ENCODE assay signal across 16 cellular contexts in genomic region chr9:15584383-15584782, GRCh38. TPM values are rescaled to one million over a fixed set of nuclear protein-coding genes. Genes with fewer than 3 reads are reported as not detected.
A peak's percentile ranks its signal among the peaks of the same experiment; 100 is the strongest.
DNase-seq lines count a peak whose midpoint lies in the region; ATAC-seq and TF ChIP-seq lines count a peak whose summit lies in the region.
"Had no signal": no experiment of that assay in that cellular context is flagged by ENCODE, and none has a peak within 500 bp of the region (broad histone marks: within the 10 kb centered on the region; RNA-seq: fewer than 3 reads in every experiment).

No MANE protein-coding gene starts in this region.

- H3K23ac ChIP-seq in neuronal stem cell (ENCODE audit: low read depth, low read length, poor library complexity) = no peak overlapping the region

- peaks cover 10% of the 10 kb centered on the region for H3K4me1 Mint-ChIP-seq in activated T-helper 17 cell treated with anti-CD3 and anti-CD28 coated beads, Interleukin-2, amount 50 U/mL, for 72 hours
- no peaks in the 10 kb centered on the region for H3K4me1 Mint-ChIP-seq in activated CD4-positive, alpha-beta T cell treated with anti-CD3 and anti-CD28 coated beads, Interleukin-2, amount 10 ng/mL, durations not matched to agents 24 days and 14 days

- TF ChIP-seq EP300 in esophagus muscularis mucosa (IDR thresholded peaks at IDR 0.05) = no peak

- no peaks in the 10 kb centered on the region for H3K36me3 Mint-ChIP-seq in activated T-helper 17 cell treated with anti-CD3 and anti-CD28 coated beads, Interleukin-2, amount 50 U/mL, for 72 hours (ENCODE audit: low read depth)
- no peaks in the 10 kb centered on the region for H3K36me3 Mint-ChIP-seq in activated CD4-positive, alpha-beta T cell treated with anti-CD3 and anti-CD28 coated beads, Interleukin-2, amount 10 ng/mL, durations not matched to agents 24 days and 14 days (ENCODE audit: low read depth)
- H3K36me3 Mint-ChIP-seq: CD4-positive, alpha-beta memory T cell had no signal

- H4K20me1 ChIP-seq in KMS-11 (ENCODE audit: insufficient read depth) = no peaks in the 10 kb centered on the region

- peak overlapping the region; percentile 82 for H4K8ac ChIP-seq in neuronal stem cell (ENCODE audit: low read depth, low read length)

- H3K4ac ChIP-seq in neuronal stem cell (ENCODE audit: low read length) = no peak overlapping the region

- no peaks in the 10 kb centered on the region for H3K9me3 Mint-ChIP-seq in activated T-helper 17 cell treated with anti-CD3 and anti-CD28 coated beads, Interleukin-2, amount 50 U/mL, for 72 hours
- H3K9me3 Mint-ChIP-seq in activated CD4-positive, alpha-beta T cell treated with anti-CD3 and anti-CD28 coated beads, Interleukin-2, amount 10 ng/mL, durations not matched to agents 24 days and 14 days = peaks cover 4% of the 10 kb centered on the region

- no peak for TF ChIP-seq POLR2A in esophagus muscularis mucosa (IDR thresholded peaks at IDR 0.05; ENCODE audit: low read depth)

- H3K36me3 ChIP-seq in KMS-11 (ENCODE audit: insufficient read depth) (no peaks in the 10 kb centered on the region), neuronal stem cell (replicated peaks in 1 of 2; ENCODE audit: control insufficient read depth in 2 of 2, insufficient read depth in 2 of 2, low read length in 2 of 2) (no peaks in the 10 kb centered on the region), thymus (ENCODE audit: control insufficient read depth, insufficient read depth) (peaks cover 3% of the 10 kb centered on the region), esophagus muscularis mucosa (no peaks in the 10 kb centered on the region), heart right ventricle (peaks cover 0 to 4% (median 0%) of the 10 kb centered on the region in 9 donors)

- peak overlapping the region; percentile 28 for H3K4me3 Mint-ChIP-seq in activated T-helper 17 cell treated with anti-CD3 and anti-CD28 coated beads, Interleukin-2, amount 50 U/mL, for 72 hours
- no peak overlapping the region for H3K4me3 Mint-ChIP-seq in activated CD4-positive, alpha-beta T cell treated with anti-CD3 and anti-CD28 coated beads, Interleukin-2, amount 10 ng/mL, durations not matched to agents 24 days and 14 days
- H3K4me3 Mint-ChIP-seq: H9 had no signal

- no peak overlapping the region for H4K91ac ChIP-seq in neuronal stem cell (ENCODE audit: low read depth, low read length, poor library complexity)

- H3K27ac ChIP-seq in KMS-11 = peak overlapping the region; percentile 3; the same call in 1 of the 2 replicates
- H3K27ac ChIP-seq in neuronal stem cell (replicated peaks; ENCODE audit: low read length) = no peak overlapping the region
- H3K27ac ChIP-seq in thymus (ENCODE audit: low read depth) = peak overlapping the region; percentile 80
- H3K27ac ChIP-seq in esophagus muscularis mucosa (replicated peaks in 1 of 4) = no peak overlapping the region
- H3K27ac ChIP-seq in heart right ventricle = no peak overlapping the region

- H3K27me3 ChIP-seq in KMS-11 (ENCODE audit: insufficient read depth, low read depth) (no peaks in the 10 kb centered on the region), neuronal stem cell (ENCODE audit: control insufficient read depth in 3 of 3, insufficient read depth in 3 of 3, low read depth in 1 of 3, low read length in 3 of 3) (no peaks in the 10 kb centered on the region), thymus (ENCODE audit: control insufficient read depth, insufficient read depth) (no peaks in the 10 kb centered on the region), esophagus muscularis mucosa (no peaks in the 10 kb centered on the region), heart right ventricle (no peaks in the 10 kb centered on the region)

- H3K9me3 ChIP-seq in neuronal stem cell (replicated peaks in 1 of 2; ENCODE audit: control insufficient read depth in 2 of 2, insufficient read depth in 1 of 2, low read depth in 1 of 2, low read length in 2 of 2) (no peaks in the 10 kb centered on the region), thymus (ENCODE audit: control insufficient read depth) (no peaks in the 10 kb centered on the region), esophagus muscularis mucosa (no peaks in the 10 kb centered on the region), heart right ventricle (no peaks in the 10 kb centered on the region)

- H3K9ac ChIP-seq in KMS-11 (no peak overlapping the region), neuronal stem cell (ENCODE audit: low read depth, low read length, poor library complexity) (no peak overlapping the region)

- WGBS in neuronal stem cell (ENCODE audit: extremely low coverage in 2 of 2, insufficient read length in 2 of 2, insufficient replicate concordance in 1 of 2), 2 donors = no CpG with 5 or more reads among the region's 3 CpGs
- WGBS in thymus = 66% methylated on average over 3 of the region's 3 CpGs
- WGBS in esophagus muscularis mucosa = 93% methylated on average over 3 of the region's 3 CpGs
- WGBS in heart right ventricle, 2 donors = 91 to 98% methylated on average over 3 of the region's 3 CpGs

- H3K18ac ChIP-seq in neuronal stem cell (ENCODE audit: low read length) = no peak overlapping the region

- peak overlapping the region; percentile 62 for H3K27ac Mint-ChIP-seq in activated T-helper 17 cell treated with anti-CD3 and anti-CD28 coated beads, Interleukin-2, amount 50 U/mL, for 72 hours
- H3K27ac Mint-ChIP-seq in activated CD4-positive, alpha-beta T cell treated with anti-CD3 and anti-CD28 coated beads, Interleukin-2, amount 10 ng/mL, durations not matched to agents 24 days and 14 days = no peak overlapping the region

- H3K4me1 ChIP-seq in KMS-11 (ENCODE audit: low read depth, poor library complexity, severe bottlenecking) = peaks cover 19% of the 10 kb centered on the region
- no peaks in the 10 kb centered on the region for H3K4me1 ChIP-seq in neuronal stem cell (ENCODE audit: control insufficient read depth in 2 of 2, insufficient read depth in 1 of 2, low read depth in 1 of 2, low read length in 2 of 2)
- H3K4me1 ChIP-seq in thymus (ENCODE audit: control insufficient read depth, insufficient read depth, low read length) = peaks cover 16% of the 10 kb centered on the region
- H3K4me1 ChIP-seq in esophagus muscularis mucosa = no peaks in the 10 kb centered on the region
- H3K4me1 ChIP-seq in heart right ventricle = no peaks in the 10 kb centered on the region

- H3K27me3 Mint-ChIP-seq in activated T-helper 17 cell treated with anti-CD3 and anti-CD28 coated beads, Interleukin-2, amount 50 U/mL, for 72 hours = no peaks in the 10 kb centered on the region
- no peaks in the 10 kb centered on the region for H3K27me3 Mint-ChIP-seq in activated CD4-positive, alpha-beta T cell treated with anti-CD3 and anti-CD28 coated beads, Interleukin-2, amount 10 ng/mL, durations not matched to agents 24 days and 14 days
- H3K27me3 Mint-ChIP-seq: CD4-positive, alpha-beta memory T cell had no signal

- H2BK120ac ChIP-seq in neuronal stem cell (ENCODE audit: low read depth, low read length) = no peak overlapping the region

- no peak overlapping the region for H2BK15ac ChIP-seq in neuronal stem cell (ENCODE audit: low read length)

- no peaks in the 10 kb centered on the region for H3K79me1 ChIP-seq in neuronal stem cell (ENCODE audit: low read depth, low read length)

- no peak overlapping the region for H3K4me3 ChIP-seq in KMS-11 (IDR thresholded peaks at IDR 0.05; ENCODE audit: insufficient read depth, low read depth, low read length)
- no peak overlapping the region for H3K4me3 ChIP-seq in neuronal stem cell (ENCODE audit: low read length in 2 of 2)
- no peak overlapping the region for H3K4me3 ChIP-seq in thymus (ENCODE audit: low read length)
- H3K4me3 ChIP-seq in esophagus muscularis mucosa = no peak overlapping the region
- no peak overlapping the region for H3K4me3 ChIP-seq in heart right ventricle

- no peak overlapping the region for H3K14ac ChIP-seq in neuronal stem cell (ENCODE audit: low read length)

- no peak overlapping the region for H2AK5ac ChIP-seq in neuronal stem cell (ENCODE audit: low read depth, low read length)

- TF ChIP-seq CTCF in KMS-11 (conservative IDR thresholded peaks at IDR 0.05; ENCODE audit: low read depth, low read length) (no peak), esophagus muscularis mucosa (IDR thresholded peaks at IDR 0.05) (no peak), heart right ventricle (IDR thresholded peaks at IDR 0.05) (no peak)

- peak; percentile 74 for ATAC-seq in activated T-helper 17 cell treated with anti-CD3 and anti-CD28 coated beads, Interleukin-2, amount 50 U/mL, for 72 hours (replicated peaks)
- no peak for ATAC-seq in heart right ventricle
- ATAC-seq: HCT116 had no signal

- H3K79me2 ChIP-seq in KMS-11 (ENCODE audit: insufficient read depth, low read depth) = no peaks in the 10 kb centered on the region

- H2AFZ ChIP-seq in KMS-11 (ENCODE audit: low read depth) (0 out of 2 replicates have a peak overlapping the region, but pooled peaks have one; percentile 14), neuronal stem cell (ENCODE audit: low read length) (no peak overlapping the region)

- no peak for DNase-seq in neuronal stem cell (ENCODE audit: low spot score)
- no peak for DNase-seq in esophagus muscularis mucosa (ENCODE audit: extremely low spot score)
- DNase-seq in GM19240 (ENCODE audit: insufficient read length, low spot score) = no peak
- DNase-seq in activated CD4-positive, alpha-beta T cell treated with anti-CD3 and anti-CD28 coated beads, Interleukin-2, amount 10 ng/mL, durations not matched to agents 24 days and 14 days = no peak
- no peak for DNase-seq in heart right ventricle
- DNase-seq: C1 segment of cervical spinal cord, Calu3, COR-L47, DMS53, DND-41, H9 had no signal

- H3K4me2 ChIP-seq in KMS-11 = peak overlapping the region; percentile 46
- no peak overlapping the region for H3K4me2 ChIP-seq in neuronal stem cell (ENCODE audit: insufficient read depth, low read length, poor library complexity, severe bottlenecking)

- intact Hi-C loops in esophagus muscularis mucosa (cut with DNase I) = no loop called here
- intact Hi-C loops in activated CD4-positive, alpha-beta T cell treated with anti-CD3 and anti-CD28 coated beads, Interleukin-2, amount 10 ng/mL, durations not matched to agents 24 days and 14 days (cut with micrococcal nuclease) = no loop called here
- intact Hi-C loops in heart right ventricle (cut with DNase I) = no loop called here

- H2BK12ac ChIP-seq in neuronal stem cell (ENCODE audit: low read length) = no peak overlapping the region

- H2BK5ac ChIP-seq in neuronal stem cell (ENCODE audit: low read length) = no peak overlapping the region

RNA-seq across cellular contexts. Expression of gene CCDC171, which starts 31.5 kb away (rescaled TPM):
- total RNA-seq in activated T-helper 17 cell treated with anti-CD3 and anti-CD28 coated beads, Interleukin-2, amount 50 U/mL, for 72 hours = 1 to 10 TPM; 2.5 to 5.5 TPM
- polyA plus RNA-seq in neuronal stem cell (2013, experiment 1 of 2) = 1.5 TPM
- 1.2 TPM for polyA plus RNA-seq in neuronal stem cell (2013, experiment 2 of 2)
- polyA plus RNA-seq in thymus = 9.8 TPM
- 1 to 10 TPM; 1.3 to 1.7 (median 1.4) TPM for total RNA-seq in esophagus muscularis mucosa
- total RNA-seq in activated CD4-positive, alpha-beta T cell treated with anti-CD3 and anti-CD28 coated beads, Interleukin-2, amount 10 ng/mL, durations not matched to agents 24 days and 14 days = 1.5 and 1.6 TPM in 2 replicates
- total RNA-seq in heart right ventricle = 1 to 10 TPM; 1.2 to 2.4 (median 1.8) TPM
- polyA plus RNA-seq in heart right ventricle = under 1 TPM; 0.29 to 0.33 TPM

Comparison
In these comparisons a context has a peak if more than half of its experiments do, and no peak if none do; other contexts are left out.
1. H3K27ac ChIP-seq: peak in KMS-11 (single experiment) and thymus (single experiment); none in neuronal stem cell (single experiment), esophagus muscularis mucosa (0 of 4) and heart right ventricle (0 of 10).